In genomic region chr1:242877743-242878142, GRCh38 we compare ENCODE assay signal across 22 cellular contexts.
DNase-seq lines count a peak whose midpoint lies in the region; ATAC-seq, FAIRE-seq and TF ChIP-seq lines count a peak whose summit lies in the region.
"Had no signal": no experiment of that assay in that cellular context is flagged by ENCODE, and none has a peak within 500 bp of the region (broad histone marks: within the 10 kb centered on the region; RNA-seq: fewer than 3 reads in every experiment).

No MANE protein-coding gene starts in this region.

- H3K27me3 ChIP-seq in liver (ENCODE audit: control insufficient read depth in 4 of 4, insufficient read depth in 4 of 4, low read length in 3 of 4) (no peaks in the 10 kb centered on the region), HepG2 (ENCODE audit: control insufficient read depth in 1 of 2, insufficient read depth in 2 of 2, low read length in 2 of 2) (no peaks in the 10 kb centered on the region), H9 (ENCODE audit: insufficient read depth, low read length) (no peaks in the 10 kb centered on the region)
- H3K27me3 ChIP-seq in naive thymus-derived CD4-positive, alpha-beta T cell (ENCODE audit: control insufficient read depth in 2 of 2, insufficient read depth in 2 of 2, low read length in 2 of 2): no peaks in the 10 kb centered on the region
- H3K27me3 ChIP-seq: BLaER1 had no signal

- H3K4me2 ChIP-seq in HepG2 (ENCODE audit: low read depth, low read length) (no peak overlapping the region), H9 (ENCODE audit: insufficient read depth, insufficient read length, low read length) (no peak overlapping the region)
- H3K4me2 ChIP-seq: BLaER1 had no signal

- H3K79me1 ChIP-seq in H9 (ENCODE audit: insufficient read depth, low read depth, low read length, poor library complexity, severe bottlenecking): no peaks in the 10 kb centered on the region

- H3K4me3 Mint-ChIP-seq in stimulated activated effector memory CD8-positive, alpha-beta T cell treated with anti-CD3 and anti-CD28 coated beads, Interleukin-12 subunit alpha, Interleukin-12 subunit beta, amount 100 ng/mL, for 72 hours: no peak overlapping the region
- no peak overlapping the region for H3K4me3 Mint-ChIP-seq in H9
- H3K4me3 Mint-ChIP-seq in naive thymus-derived CD4-positive, alpha-beta T cell: no peak overlapping the region
- H3K4me3 Mint-ChIP-seq: B cell; CD4-positive, CD25-positive, alpha-beta regulatory T cell; CD8-positive, alpha-beta T cell had no signal

- BruUV-seq in HepG2 (replicated peaks; lab: Mats Ljungman, UMichigan): no TSS peak

- POLR2A ChIA-PET in HepG2 (lab: Yijun Ruan, JAX): no interaction called here
- POLR2A ChIA-PET in naive thymus-derived CD4-positive, alpha-beta T cell (lab: Charles Lee): no interaction called here

- H2BK5ac ChIP-seq in H9 (ENCODE audit: insufficient read length, low read length): no peak overlapping the region

- H3K79me2 ChIP-seq in HepG2 (ENCODE audit: insufficient read depth, low read length) (no peaks in the 10 kb centered on the region), H9 (ENCODE audit: insufficient read depth, low read length) (no peaks in the 10 kb centered on the region)

- TF ChIP-seq CTCF in liver (IDR thresholded peaks at IDR 0.05; ENCODE audit: low read depth, low read length, missing input control) (no peak), HepG2 (CRISPR knock-in tag; IDR thresholded peaks at IDR 0.05) (no peak), H9 (conservative IDR thresholded peaks at IDR 0.05) (no peak)

- H3K14ac ChIP-seq in H9 (ENCODE audit: insufficient read depth, low read length): no peak overlapping the region

- H3K27ac ChIP-seq in liver (ENCODE audit: low read depth in 1 of 2, low read length in 2 of 2) (no peak overlapping the region), HepG2 (ENCODE audit: extremely low read length, insufficient read depth, low read length) (no peak overlapping the region), SK-N-MC (peak overlapping the region; percentile 16; the same call in 1 of the 2 replicates), H9 (ENCODE audit: insufficient read length, low read depth, low read length) (no peak overlapping the region)
- no peak overlapping the region for H3K27ac ChIP-seq in naive thymus-derived CD4-positive, alpha-beta T cell (ENCODE audit: low read depth, low read length)
- H3K27ac ChIP-seq: BLaER1, C4-2B had no signal

- H3K56ac ChIP-seq in H9 (ENCODE audit: insufficient read length, low read depth, low read length): no peak overlapping the region

- H3K4me1 ChIP-seq in liver (ENCODE audit: control insufficient read depth in 4 of 4, insufficient read depth in 4 of 4, low read length in 3 of 4) (peaks cover 0 to 4% (median 2%) of the 10 kb centered on the region in 4 donors), HepG2 (ENCODE audit: insufficient read depth, low read length) (no peaks in the 10 kb centered on the region), H9 (ENCODE audit: insufficient read depth, low read length) (no peaks in the 10 kb centered on the region)
- no peaks in the 10 kb centered on the region for H3K4me1 ChIP-seq in naive thymus-derived CD4-positive, alpha-beta T cell (ENCODE audit: control insufficient read depth in 2 of 2, insufficient read depth in 2 of 2, low read length in 2 of 2)
- H3K4me1 ChIP-seq: BLaER1, Caco-2 had no signal

- no peak for TF ChIP-seq POLR2A in HepG2 (IDR thresholded peaks at IDR 0.05; ENCODE audit: insufficient read depth in 1 of 2, low read depth in 2 of 2, low read length in 2 of 2)

- H4K20me1 ChIP-seq in HepG2 (ENCODE audit: insufficient read depth, low read length) (no peaks in the 10 kb centered on the region), H9 (ENCODE audit: control insufficient read depth, insufficient read depth, insufficient read length) (no peaks in the 10 kb centered on the region)
- H4K20me1 ChIP-seq: BLaER1 had no signal

- peak; percentile 11 for ATAC-seq in Right ventricle myocardium superior (ENCODE audit: poor library complexity)
- no peak for ATAC-seq in left cardiac atrium
- ATAC-seq in HepG2: no peak
- peak; percentile 13 for ATAC-seq in stimulated activated effector memory CD8-positive, alpha-beta T cell treated with anti-CD3 and anti-CD28 coated beads, Interleukin-12 subunit alpha, Interleukin-12 subunit beta, amount 100 ng/mL, for 72 hours
- no peak for ATAC-seq in naive thymus-derived CD4-positive, alpha-beta T cell
- ATAC-seq: CD8-positive, alpha-beta T cell had no signal

- H2BK15ac ChIP-seq in H9 (ENCODE audit: low read depth, low read length): no peak overlapping the region

- H3K9ac ChIP-seq in liver (ENCODE audit: low read depth in 1 of 2, low read length in 2 of 2) (no peak overlapping the region), HepG2 (ENCODE audit: insufficient read depth, low read depth, low read length) (no peak overlapping the region), SK-N-MC (ENCODE audit: insufficient read length) (no peak overlapping the region), H9 (ENCODE audit: extremely low read depth, insufficient read length, low read length) (no peak overlapping the region)
- H3K9ac ChIP-seq: BLaER1 had no signal

- no peak overlapping the region for H4K8ac ChIP-seq in H9 (replicated peaks; ENCODE audit: insufficient read length, low read depth, low read length)

- H2BK20ac ChIP-seq in H9 (ENCODE audit: low read depth, low read length, poor library complexity, severe bottlenecking): no peak overlapping the region

- no peak for FAIRE-seq in HepG2 (lab: Jason Lieb, UNC)
- FAIRE-seq: G401.6, GM12892, H54 had no signal

- H3K9me3 Mint-ChIP-seq in stimulated activated effector memory CD8-positive, alpha-beta T cell treated with anti-CD3 and anti-CD28 coated beads, Interleukin-12 subunit alpha, Interleukin-12 subunit beta, amount 100 ng/mL, for 72 hours: no peaks in the 10 kb centered on the region
- no peaks in the 10 kb centered on the region for H3K9me3 Mint-ChIP-seq in H9
- peaks cover 0 to 2% (median 0%) of the 10 kb centered on the region in 11 donors for H3K9me3 Mint-ChIP-seq in naive thymus-derived CD4-positive, alpha-beta T cell
- H3K9me3 Mint-ChIP-seq: CD4-positive, CD25-positive, alpha-beta regulatory T cell; CD8-positive, alpha-beta T cell had no signal

- TF ChIP-seq RAD21 in liver (IDR thresholded peaks at IDR 0.05) (no peak), HepG2 (CRISPR knock-in tag; IDR thresholded peaks at IDR 0.05) (no peak)

- intact Hi-C loops in Right ventricle myocardium superior (cut with DNase I): no loop called here
- intact Hi-C loops in left cardiac atrium (cut with DNase I): no loop called here
- intact Hi-C loops in HepG2 (cut with micrococcal nuclease; ENCODE audit: unreplicated experiment): no loop called here
- intact Hi-C loops in naive thymus-derived CD4-positive, alpha-beta T cell (cut with micrococcal nuclease): no loop called here

- no peak overlapping the region for H3T11ph ChIP-seq in H9 (ENCODE audit: low read length)

- H3K4me1 Mint-ChIP-seq in stimulated activated effector memory CD8-positive, alpha-beta T cell treated with anti-CD3 and anti-CD28 coated beads, Interleukin-12 subunit alpha, Interleukin-12 subunit beta, amount 100 ng/mL, for 72 hours: no peaks in the 10 kb centered on the region
- H3K4me1 Mint-ChIP-seq in H9: no peaks in the 10 kb centered on the region
- no peaks in the 10 kb centered on the region for H3K4me1 Mint-ChIP-seq in naive thymus-derived CD4-positive, alpha-beta T cell
- H3K4me1 Mint-ChIP-seq: B cell; CD4-positive, CD25-positive, alpha-beta regulatory T cell had no signal

- no peak overlapping the region for H3K4me3 ChIP-seq in liver (ENCODE audit: low read depth in 1 of 3, low read length in 3 of 3)
- H3K4me3 ChIP-seq in HepG2 (replicated peaks in 1 of 3; ENCODE audit: insufficient read depth in 1 of 3, low read depth in 2 of 3, low read length in 3 of 3): no peak overlapping the region
- H3K4me3 ChIP-seq in SK-N-MC: no peak overlapping the region
- H3K4me3 ChIP-seq in naive thymus-derived CD4-positive, alpha-beta T cell (ENCODE audit: low read length): no peak overlapping the region
- H3K4me3 ChIP-seq: BLaER1 had no signal

- no peak overlapping the region for H3K23ac ChIP-seq in H9 (ENCODE audit: insufficient read length, low read depth, low read length)

- H3K36me3 ChIP-seq in liver (ENCODE audit: control insufficient read depth in 4 of 4, insufficient read depth in 3 of 4, low read depth in 1 of 4, low read length in 3 of 4) (no peaks in the 10 kb centered on the region), HepG2 (replicated peaks in 1 of 2; ENCODE audit: control insufficient read depth in 1 of 2, insufficient read depth in 2 of 2, low read length in 2 of 2) (no peaks in the 10 kb centered on the region), SK-N-MC (ENCODE audit: insufficient read depth, low read length) (no peaks in the 10 kb centered on the region)
- no peaks in the 10 kb centered on the region for H3K36me3 ChIP-seq in naive thymus-derived CD4-positive, alpha-beta T cell (ENCODE audit: control insufficient read depth in 2 of 3, insufficient read depth in 3 of 3, low read length in 3 of 3)
- H3K36me3 ChIP-seq: BLaER1 had no signal

- H3K4ac ChIP-seq in H9 (ENCODE audit: low read depth, low read length): no peak overlapping the region

- H4K5ac ChIP-seq in H9 (ENCODE audit: insufficient read length, low read depth, low read length): no peak overlapping the region

- H2BK120ac ChIP-seq in H9 (ENCODE audit: low read depth, low read length, poor library complexity, severe bottlenecking): no peak overlapping the region

- CTCF ChIA-PET in HepG2 (lab: Yijun Ruan, JAX; ENCODE audit: low intra/inter-chr PET ratio, low total read pairs): no interaction called here
- CTCF ChIA-PET in naive thymus-derived CD4-positive, alpha-beta T cell (lab: Charles Lee): no interaction called here

- no peak overlapping the region for H3K18ac ChIP-seq in H9 (ENCODE audit: insufficient read length, low read depth, low read length)

- H3K27ac Mint-ChIP-seq in stimulated activated effector memory CD8-positive, alpha-beta T cell treated with anti-CD3 and anti-CD28 coated beads, Interleukin-12 subunit alpha, Interleukin-12 subunit beta, amount 100 ng/mL, for 72 hours: no peak overlapping the region
- no peak overlapping the region for H3K27ac Mint-ChIP-seq in H9
- H3K27ac Mint-ChIP-seq in naive thymus-derived CD4-positive, alpha-beta T cell: no peak overlapping the region
- H3K27ac Mint-ChIP-seq: B cell; CD4-positive, CD25-positive, alpha-beta regulatory T cell; CD8-positive, alpha-beta T cell had no signal

- DNase-seq in Right ventricle myocardium superior: no peak
- no peak for DNase-seq in left cardiac atrium
- DNase-seq in HepG2 (ENCODE audit: low spot score): no peak
- DNase-seq in SK-N-MC (ENCODE audit: low read depth, low spot score): no peak
- DNase-seq in stimulated activated effector memory CD8-positive, alpha-beta T cell treated with anti-CD3 and anti-CD28 coated beads, Interleukin-12 subunit alpha, Interleukin-12 subunit beta, amount 100 ng/mL, for 72 hours (ENCODE audit: low spot score in 2 of 2): no peak
- DNase-seq in H9: no peak
- no peak for DNase-seq in naive thymus-derived CD4-positive, alpha-beta T cell
- DNase-seq: 8988T; Caco-2; CD4-positive, CD25-positive, alpha-beta regulatory T cell; CD8-positive, alpha-beta T cell; DMS153; DND-41; GOT3; HCEC 1CT had no signal

- H3K36me3 Mint-ChIP-seq in stimulated activated effector memory CD8-positive, alpha-beta T cell treated with anti-CD3 and anti-CD28 coated beads, Interleukin-12 subunit alpha, Interleukin-12 subunit beta, amount 100 ng/mL, for 72 hours: no peaks in the 10 kb centered on the region
- no peaks in the 10 kb centered on the region for H3K36me3 Mint-ChIP-seq in H9 (ENCODE audit: insufficient read depth in 1 of 3, low read depth in 3 of 3)
- H3K36me3 Mint-ChIP-seq in naive thymus-derived CD4-positive, alpha-beta T cell: no peaks in the 10 kb centered on the region
- H3K36me3 Mint-ChIP-seq: CD4-positive, CD25-positive, alpha-beta regulatory T cell; CD8-positive, alpha-beta T cell had no signal

- H2BK12ac ChIP-seq in H9 (ENCODE audit: insufficient read length, low read depth, low read length): no peak overlapping the region

- no peaks in the 10 kb centered on the region for H3K23me2 ChIP-seq in H9 (ENCODE audit: insufficient read length, low read depth, low read length, poor library complexity, severe bottlenecking)

- no peak for TF ChIP-seq EP300 in HepG2 (IDR thresholded peaks at IDR 0.05; ENCODE audit: low read depth in 2 of 2, low read length in 2 of 2)
- no peak for TF ChIP-seq EP300 in HepG2 (CRISPR knock-in tag; IDR thresholded peaks at IDR 0.05; ENCODE audit: borderline replicate concordance)

- H3K9me3 ChIP-seq in liver (ENCODE audit: control insufficient read depth in 4 of 4, low read length in 3 of 4): no peaks in the 10 kb centered on the region
- no peaks in the 10 kb centered on the region for H3K9me3 ChIP-seq in HepG2 (ENCODE audit: low read length)
- H3K9me3 ChIP-seq in SK-N-MC (ENCODE audit: low read depth, low read length): no peaks in the 10 kb centered on the region
- H3K9me3 ChIP-seq in H9 (ENCODE audit: control insufficient read depth, low read depth, low read length): no peaks in the 10 kb centered on the region
- H3K9me3 ChIP-seq in naive thymus-derived CD4-positive, alpha-beta T cell (ENCODE audit: control insufficient read depth in 2 of 3, low read length in 3 of 3): no peaks in the 10 kb centered on the region
- H3K9me3 ChIP-seq: BLaER1, Caco-2 had no signal

- no peak overlapping the region for H2AK5ac ChIP-seq in H9 (ENCODE audit: insufficient read length, low read length)

- in situ Hi-C loops in HepG2 (cut with HindIII; ENCODE audit: extremely low pct_ligation_motif_present, low pct_unique_long_range_greater_than_20kb): no loop called here

- no peaks in the 10 kb centered on the region for H3K27me3 Mint-ChIP-seq in H9 (ENCODE audit: low read depth)
- peaks cover 0 to 7% (median 0%) of the 10 kb centered on the region in 5 donors for H3K27me3 Mint-ChIP-seq in naive thymus-derived CD4-positive, alpha-beta T cell
- H3K27me3 Mint-ChIP-seq: CD4-positive, CD25-positive, alpha-beta regulatory T cell had no signal

- H4K91ac ChIP-seq in H9 (ENCODE audit: insufficient read length, low read depth, low read length): no peak overlapping the region

- H2AFZ ChIP-seq in HepG2 (ENCODE audit: low read length) (no peak overlapping the region), H9 (ENCODE audit: low read length) (no peak overlapping the region)

Comparison
In these comparisons a context has a peak if more than half of its experiments do, and no peak if none do; other contexts are left out.
1. ATAC-seq: peak in Right ventricle myocardium superior (single experiment) and stimulated activated effector memory CD8-positive, alpha-beta T cell treated with anti-CD3 and anti-CD28 coated beads, Interleukin-12 subunit alpha, Interleukin-12 subunit beta, amount 100 ng/mL, for 72 hours (single experiment); none in left cardiac atrium (0 of 2), HepG2 (single experiment) and naive thymus-derived CD4-positive, alpha-beta T cell (single experiment).